ENCODE assay signal across 2 cellular contexts in the genomic region with DNA sequence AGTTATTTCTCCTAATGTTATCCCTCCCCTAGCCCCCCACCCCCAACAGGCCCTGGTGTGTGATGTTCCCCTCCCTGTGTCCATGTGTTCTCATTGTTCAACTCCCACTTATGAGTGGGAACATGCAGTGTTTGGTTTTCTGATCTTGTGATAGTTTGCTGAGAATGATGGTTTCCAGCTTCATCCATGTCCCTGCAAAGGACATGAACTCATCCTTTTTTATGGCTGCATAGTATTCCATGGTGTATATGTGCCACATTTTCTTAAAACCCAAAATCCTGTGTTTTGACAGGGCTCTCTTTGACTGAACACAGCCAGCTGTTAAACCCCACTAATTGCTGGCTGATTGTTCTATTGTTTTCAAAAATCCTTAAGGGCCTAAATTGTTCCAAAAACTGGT. TPM values are rescaled to one million over a fixed set of nuclear protein-coding genes. Genes with fewer than 3 reads are reported as not detected.
"Had no signal": no experiment of that assay in that cellular context is flagged by ENCODE, and none has a peak within 500 bp of the region (broad histone marks: within the 10 kb centered on the region; RNA-seq: fewer than 3 reads in every experiment).

No MANE protein-coding gene starts in this region.

RNA-seq across cellular contexts. Expression of gene NHSL2, which starts 53.5 kb away (rescaled TPM):
- total RNA-seq: HepG2, HT-29 had no signal
- polyA plus RNA-seq: HepG2 had no signal
